Comparison of ENCODE assay signal across 8 cellular contexts in the genomic region with DNA sequence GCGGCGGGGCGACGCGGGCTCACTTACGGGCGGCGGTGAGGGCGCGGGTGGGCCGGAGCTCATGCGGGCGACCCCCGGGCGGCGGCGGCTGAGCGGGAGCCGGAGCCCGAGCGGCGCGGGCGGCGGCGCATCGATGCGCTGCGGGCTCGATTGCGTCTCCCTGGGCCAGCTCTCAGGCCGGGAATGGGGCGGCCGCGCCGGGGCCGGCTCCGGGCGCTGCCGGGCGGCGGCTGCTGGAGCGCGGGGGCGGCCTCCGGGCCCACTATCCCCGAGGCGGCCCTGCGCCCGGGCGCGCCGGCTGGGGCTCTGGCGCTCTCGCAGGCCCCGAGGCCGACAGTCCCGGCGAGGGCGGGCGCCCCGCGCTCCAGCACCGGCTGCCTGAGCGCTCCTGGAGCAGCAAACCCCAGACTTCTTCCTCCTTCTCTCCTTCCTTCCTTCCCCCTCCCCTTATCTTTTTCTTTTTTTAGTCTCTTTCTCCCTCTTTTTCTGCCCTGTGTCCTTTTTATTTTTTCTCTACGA. TPM values are rescaled to one million over a fixed set of nuclear protein-coding genes. Genes with fewer than 3 reads are reported as not detected.
A peak's percentile ranks its signal among the peaks of the same experiment; 100 is the strongest.
DNase-seq lines count a peak whose midpoint lies in the region; ATAC-seq, FAIRE-seq and TF ChIP-seq lines count a peak whose summit lies in the region.

No MANE protein-coding gene starts in this region.

- H3K4me3 ChIP-seq in LNCaP clone FGC (ENCODE audit: low read depth, low read length) (peak overlapping the region; percentile 60), adrenal gland (peak overlapping the region in 3 of 4 donors; percentile 56 to 100 (median 96)), pancreas (peak overlapping the region; percentile 77 to 95 (median 86))

- 0 to 2% (median 0%) methylated on average over 22 to 66 of the region's 66 CpGs for WGBS in adrenal gland, 4 donors
- WGBS in pancreas, 2 donors: 0 to 1% methylated on average over 21 to 66 of the region's 66 CpGs

- TF ChIP-seq CTCF in LNCaP clone FGC (IDR thresholded peaks at IDR 0.05; ENCODE audit: control insufficient read depth, extremely low read depth, insufficient read depth): no peak
- no peak for TF ChIP-seq CTCF in adrenal gland (IDR thresholded peaks at IDR 0.05)
- TF ChIP-seq CTCF in pancreas (IDR thresholded peaks at IDR 0.05): no peak

- no peaks in the 10 kb centered on the region for H3K9me3 ChIP-seq in adrenal gland (replicated peaks in 1 of 3)
- H3K9me3 ChIP-seq in pancreas: no peaks in the 10 kb centered on the region

- ATAC-seq in left ventricle myocardium superior (peak; percentile 45), pancreas (peak; percentile 47 to 74 (median 63)), GM18861 (IDR thresholded peaks at IDR 0.05; ENCODE audit: unreplicated experiment) (no peak)

- H3K27me3 ChIP-seq in adrenal gland (peaks cover 12% of the 10 kb centered on the region), pancreas (peaks cover 0 to 19% (median 2%) of the 10 kb centered on the region in 4 donors)

- peak; percentile 14 for DNase-seq in COLO668 (lab: John Stamatoyannopoulos, UW; ENCODE audit: unreplicated experiment)
- no peak for DNase-seq in LNCaP clone FGC (ENCODE audit: low read depth)
- peak in 6 of 7 donors; percentile 36 to 61 (median 48) for DNase-seq in adrenal gland
- DNase-seq in left ventricle myocardium superior: peak; percentile 80
- DNase-seq in pancreas: peak; percentile 45 to 86 (median 61)
- no peak for DNase-seq in GM19238 (ENCODE audit: insufficient read length, low spot score)
- DNase-seq in GF-D8 (lab: John Stamatoyannopoulos, UW): no peak

- peaks cover 4 to 27% of the 10 kb centered on the region in 2 donors for H3K4me1 ChIP-seq in adrenal gland (replicated peaks in 1 of 2)
- H3K4me1 ChIP-seq in pancreas: no peaks in the 10 kb centered on the region

- H3K27ac ChIP-seq in adrenal gland: peak overlapping the region in 4 of 5 donors; percentile 67 to 90 (median 82)
- peak overlapping the region in 2 of 4 donors; percentile 63 to 65 for H3K27ac ChIP-seq in pancreas

- no peak for TF ChIP-seq POLR2A in adrenal gland (IDR thresholded peaks at IDR 0.05)

- intact Hi-C loops in adrenal gland (cut with DNase I) (loop anchor here (10.0 kb wide), 2 partner anchors 556 to 676 kb away; no protein-coding TSS in a partner anchor), left ventricle myocardium superior (cut with micrococcal nuclease) (no loop called here), pancreas (cut with DNase I) (loop anchor here in 1 of 3 donors (10.0 kb wide), 1 partner anchor 666 kb away; no protein-coding TSS in a partner anchor)

- H3K36me3 ChIP-seq in adrenal gland (replicated peaks in 1 of 2) (no peaks in the 10 kb centered on the region), pancreas (no peaks in the 10 kb centered on the region)

- FAIRE-seq in pancreas (lab: Jason Lieb, UNC): no peak

RNA-seq across cellular contexts. Expression of gene TSHZ3, which starts 1.5 kb away (rescaled TPM):
- total RNA-seq in adrenal gland (1 to 10 TPM; 5.9 to 9.3 (median 7.9) TPM), left ventricle myocardium superior (2.6 TPM), pancreas (1 to 10 TPM in 5 of 6 donors, under 1 TPM in 1; 0.88 to 3.2 (median 1.9) TPM)
- polyA plus RNA-seq in adrenal gland (1 to 10 TPM; 3.1 to 5.4 (median 3.6) TPM), pancreas (1 to 10 TPM in 1 of 2 donors, under 1 TPM in 1; 0.87 to 1.6 TPM)

Comparison
In these comparisons a context has a peak if more than half of its experiments do, and no peak if none do; other contexts are left out.
1. DNase-seq: peak in COLO668 (single experiment), adrenal gland (6 of 7), left ventricle myocardium superior (single experiment) and pancreas (6 of 6); none in LNCaP clone FGC (single experiment), GM19238 (single experiment) and GF-D8 (single experiment).
2. Peak in every context shown above with its lines, with median percentiles within 50 percentile points of each other: H3K4me3 ChIP-seq.